2 cellular contexts compared by ENCODE assay signal in the genomic region with DNA sequence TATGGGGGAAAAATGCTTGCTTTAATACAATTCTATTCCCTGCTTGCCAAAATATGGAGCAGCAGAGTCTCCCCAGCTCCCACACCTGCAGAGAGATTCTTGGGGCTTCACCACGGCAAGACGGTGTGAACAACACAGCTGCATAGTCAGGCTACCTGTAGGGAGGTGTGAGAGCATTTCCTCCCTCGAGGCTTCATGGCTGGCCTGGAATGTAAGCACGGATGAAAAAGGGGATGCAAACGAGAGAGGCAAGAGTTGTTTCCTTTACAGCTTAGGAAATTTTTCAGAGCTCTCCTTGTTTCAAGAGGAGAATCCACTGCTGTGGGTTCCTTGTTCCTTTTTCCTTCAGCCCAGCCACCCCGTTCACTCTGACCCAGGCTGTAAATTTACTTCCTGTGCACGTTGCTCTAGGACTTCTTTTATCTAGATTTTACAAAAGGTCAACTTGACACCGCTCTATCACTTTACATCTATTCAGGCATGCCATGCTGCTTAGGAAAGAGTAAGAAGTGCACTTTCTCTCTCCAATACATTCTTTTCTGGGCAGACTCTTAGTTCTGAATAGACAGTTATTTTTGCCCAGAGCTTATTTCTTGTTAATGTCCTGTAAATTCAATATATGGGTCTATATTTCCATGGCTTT.
TF ChIP-seq lines count a peak whose summit lies in the region.

No MANE protein-coding gene starts in this region.

TF ChIP-seq in HEK293, 187 proteins besides CTCF, POLR2A, EP300 and RAD21:
- TF ChIP-seq ZNF37A (tag by site-specific recombination; IDR thresholded peaks at IDR 0.05) (no peak), ZNF146 (tag by site-specific recombination; IDR thresholded peaks at IDR 0.05) (no peak)
- TF ChIP-seq, protein P1, sequence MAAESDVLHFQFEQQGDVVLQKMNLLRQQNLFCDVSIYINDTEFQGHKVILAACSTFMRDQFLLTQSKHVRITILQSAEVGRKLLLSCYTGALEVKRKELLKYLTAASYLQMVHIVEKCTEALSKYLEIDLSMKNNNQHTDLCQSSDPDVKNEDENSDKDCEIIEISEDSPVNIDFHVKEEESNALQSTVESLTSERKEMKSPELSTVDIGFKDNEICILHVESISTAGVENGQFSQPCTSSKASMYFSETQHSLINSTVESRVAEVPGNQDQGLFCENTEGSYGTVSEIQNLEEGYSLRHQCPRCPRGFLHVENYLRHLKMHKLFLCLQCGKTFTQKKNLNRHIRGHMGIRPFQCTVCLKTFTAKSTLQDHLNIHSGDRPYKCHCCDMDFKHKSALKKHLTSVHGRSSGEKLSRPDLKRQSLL (tag by site-specific recombination; IDR thresholded peaks at IDR 0.05): peak; percentile 21; the same call in 1 of the 2 replicates

TF ChIP-seq in H1, 55 proteins besides CTCF, POLR2A, EP300 and RAD21:
- no peak for TF ChIP-seq SIN3A (conservative IDR thresholded peaks at IDR 0.05 in 1 of 2, IDR thresholded peaks at IDR 0.05 in 1 of 2; ENCODE audit: low read depth in 1 of 2, low read length in 2 of 2)
- TF ChIP-seq NRF1 (IDR thresholded peaks at IDR 0.05; ENCODE audit: low read depth, low read length): no peak
- TF ChIP-seq TEAD4 (IDR thresholded peaks at IDR 0.05; ENCODE audit: low read depth, low read length): peak; percentile 85
- 0 out of 2 replicates have a peak, but pooled peaks have one; percentile 22 for TF ChIP-seq YY1 (IDR thresholded peaks at IDR 0.05; ENCODE audit: low read depth, low read length)
- TF ChIP-seq, protein P2, sequence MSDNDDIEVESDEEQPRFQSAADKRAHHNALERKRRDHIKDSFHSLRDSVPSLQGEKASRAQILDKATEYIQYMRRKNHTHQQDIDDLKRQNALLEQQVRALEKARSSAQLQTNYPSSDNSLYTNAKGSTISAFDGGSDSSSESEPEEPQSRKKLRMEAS (IDR thresholded peaks at IDR 0.05): peak; percentile 72
- TF ChIP-seq E2F6 (IDR thresholded peaks at IDR 0.05): peak; percentile 75
- TF ChIP-seq ASH2L (IDR thresholded peaks at IDR 0.05; ENCODE audit: low read length): peak; percentile 33
